In genomic region chr21:42468511-42469131, GRCh38 we compare ENCODE assay signal across 18 cellular contexts. TPM values are rescaled to one million over a fixed set of nuclear protein-coding genes. Genes with fewer than 3 reads are reported as not detected.
DNase-seq lines count a peak whose midpoint lies in the region; ATAC-seq, FAIRE-seq and TF ChIP-seq lines count a peak whose summit lies in the region.
"Had no signal": no experiment of that assay in that cellular context is flagged by ENCODE, and none has a peak within 500 bp of the region (broad histone marks: within the 10 kb centered on the region; RNA-seq: fewer than 3 reads in every experiment).

No MANE protein-coding gene starts in this region.

- no peak overlapping the region for H3K4me3 Mint-ChIP-seq in astrocyte (ENCODE audit: unreplicated experiment)
- H3K4me3 Mint-ChIP-seq: B cell, neural progenitor cell had no signal

- H3K4me3 ChIP-seq in LNCaP clone FGC (ENCODE audit: low read depth, low read length) (no peak overlapping the region), astrocyte (ENCODE audit: insufficient read depth, low read depth, low read length) (no peak overlapping the region), prostate gland (no peak overlapping the region), kidney (ENCODE audit: low read length in 2 of 2) (no peak overlapping the region)
- H3K4me3 ChIP-seq in effector memory CD4-positive, alpha-beta T cell (ENCODE audit: insufficient read depth, low read depth, low read length, poor library complexity, severe bottlenecking), result no peak overlapping the region
- H3K4me3 ChIP-seq: neural progenitor cell, upper lobe of left lung had no signal

- no peak for TF ChIP-seq POLR2A in prostate gland (IDR thresholded peaks at IDR 0.05)

- no peak for FAIRE-seq in astrocyte (lab: Jason Lieb, UNC)
- FAIRE-seq in kidney (lab: Jason Lieb, UNC), result no peak

- H3K27ac ChIP-seq in astrocyte (ENCODE audit: low read depth, low read length) (no peak overlapping the region), prostate gland (peak overlapping the region; percentile 58 to 71), kidney (ENCODE audit: low read depth in 2 of 2, low read length in 2 of 2) (peak overlapping the region in 1 of 2 donors; percentile 28)
- H3K27ac ChIP-seq in effector memory CD4-positive, alpha-beta T cell (ENCODE audit: insufficient read depth, low read length, poor library complexity, severe bottlenecking), result no peak overlapping the region
- H3K27ac ChIP-seq: neural progenitor cell, upper lobe of left lung had no signal

- H3K4me1 Mint-ChIP-seq in astrocyte (ENCODE audit: low read depth, unreplicated experiment), result peaks cover 13% of the 10 kb centered on the region

- no peak for ATAC-seq in SK-N-SH treated with all-trans-retinoic acid at 6 μM for 48 hours
- ATAC-seq: sciatic nerve had no signal

- H2AFZ ChIP-seq in astrocyte (ENCODE audit: low read depth, low read length), result no peak overlapping the region
- H2AFZ ChIP-seq: neural progenitor cell had no signal

- no peak for TF ChIP-seq CTCF in LNCaP clone FGC (IDR thresholded peaks at IDR 0.05; ENCODE audit: control insufficient read depth, extremely low read depth, insufficient read depth)
- TF ChIP-seq CTCF in astrocyte (IDR thresholded peaks at IDR 0.05; ENCODE audit: insufficient read depth, low read depth, low read length), result no peak
- no peak for TF ChIP-seq CTCF in prostate gland (IDR thresholded peaks at IDR 0.05)
- TF ChIP-seq CTCF in kidney (IDR thresholded peaks at IDR 0.05; ENCODE audit: borderline replicate concordance, extremely low read depth, insufficient read depth), result no peak

- DNase-seq in EH (ENCODE audit: low read depth) (peak; percentile 1), LNCaP clone FGC (ENCODE audit: low read depth) (peak; percentile 88), astrocyte (ENCODE audit: low read depth) (peak; percentile 20), prostate gland (ENCODE audit: low spot score) (peak; percentile 73), kidney (no peak)
- DNase-seq in effector memory CD4-positive, alpha-beta T cell, result no peak
- no peak for DNase-seq in effector CD4-positive, alpha-beta T cell
- DNase-seq: DMS79 treated with DMSO at 0.1 percent for 48 hours; foreskin fibroblast; NCI-H1694; stimulated activated CD4-positive, alpha-beta T cell treated with anti-CD3 and anti-CD28 coated beads, Interleukin-4, amount 100 ng/mL, for 4 hours had no signal

- H3K27me3 Mint-ChIP-seq in astrocyte (ENCODE audit: low read depth, unreplicated experiment), result peaks cover 10% of the 10 kb centered on the region

- H3K27me3 ChIP-seq in astrocyte (ENCODE audit: insufficient read depth, low read length) (peaks cover 2% of the 10 kb centered on the region), prostate gland (replicated peaks; ENCODE audit: insufficient read depth) (no peaks in the 10 kb centered on the region)
- H3K27me3 ChIP-seq in effector memory CD4-positive, alpha-beta T cell (replicated peaks; ENCODE audit: control insufficient read depth, insufficient read depth, low read length, poor library complexity, severe bottlenecking), result no peaks in the 10 kb centered on the region
- H3K27me3 ChIP-seq: neural progenitor cell, upper lobe of left lung had no signal

- intact Hi-C loops in prostate gland (cut with DNase I), result no loop called here
- intact Hi-C loops in kidney (cut with DNase I), result no loop called here

- H3K27ac Mint-ChIP-seq in astrocyte (ENCODE audit: unreplicated experiment), result no peak overlapping the region
- H3K27ac Mint-ChIP-seq: activated naive CD4-positive, alpha-beta T cell treated with anti-CD3 and anti-CD28 coated beads, Interleukin-2, amount 50 U/mL, for 72 hours; B cell; neural progenitor cell had no signal

- no peaks in the 10 kb centered on the region for H3K9me3 ChIP-seq in astrocyte (ENCODE audit: insufficient read depth, low read depth, low read length)
- no peaks in the 10 kb centered on the region for H3K9me3 ChIP-seq in prostate gland
- no peaks in the 10 kb centered on the region for H3K9me3 ChIP-seq in effector memory CD4-positive, alpha-beta T cell (ENCODE audit: control insufficient read depth, low read length)
- H3K9me3 ChIP-seq in kidney (ENCODE audit: control insufficient read depth in 1 of 2, low read length in 2 of 2), result no peaks in the 10 kb centered on the region
- H3K9me3 ChIP-seq: upper lobe of left lung had no signal

- no peaks in the 10 kb centered on the region for H4K20me1 ChIP-seq in astrocyte (ENCODE audit: insufficient read depth, low read length)

- no peak overlapping the region for H3K9ac ChIP-seq in astrocyte (ENCODE audit: low read length)
- H3K9ac ChIP-seq in kidney (ENCODE audit: low read length in 2 of 2), result no peak overlapping the region
- H3K9ac ChIP-seq: neural progenitor cell had no signal

- H3K4me2 ChIP-seq in astrocyte (ENCODE audit: low read length), result no peak overlapping the region
- H3K4me2 ChIP-seq: neural progenitor cell had no signal

- H3K79me2 ChIP-seq in astrocyte (ENCODE audit: insufficient read depth, low read length), result no peaks in the 10 kb centered on the region

- 13% methylated on average over 6 of the region's 6 CpGs for WGBS in prostate gland

- H3K4me1 ChIP-seq in astrocyte (ENCODE audit: insufficient read depth, low read length) (no peaks in the 10 kb centered on the region), prostate gland (replicated peaks) (peaks cover 15% of the 10 kb centered on the region), kidney (ENCODE audit: control insufficient read depth in 1 of 2, insufficient read depth in 1 of 2, low read depth in 1 of 2, low read length in 2 of 2) (peaks cover 9 to 10% of the 10 kb centered on the region in 2 donors)
- peaks cover 20% of the 10 kb centered on the region for H3K4me1 ChIP-seq in effector memory CD4-positive, alpha-beta T cell (ENCODE audit: control insufficient read depth, insufficient read depth, low read length, poor library complexity, severe bottlenecking)
- H3K4me1 ChIP-seq: neural progenitor cell had no signal

- H3K9me3 Mint-ChIP-seq in astrocyte (ENCODE audit: unreplicated experiment), result no peaks in the 10 kb centered on the region
- H3K9me3 Mint-ChIP-seq: neural progenitor cell had no signal

- H3K36me3 Mint-ChIP-seq in astrocyte (ENCODE audit: low read depth, unreplicated experiment), result no peaks in the 10 kb centered on the region
- H3K36me3 Mint-ChIP-seq: neural progenitor cell had no signal

- no peaks in the 10 kb centered on the region for H3K36me3 ChIP-seq in astrocyte (ENCODE audit: insufficient read depth, low read length)
- H3K36me3 ChIP-seq in prostate gland, result no peaks in the 10 kb centered on the region
- H3K36me3 ChIP-seq in effector memory CD4-positive, alpha-beta T cell (ENCODE audit: control insufficient read depth, insufficient read depth, low read length), result no peaks in the 10 kb centered on the region
- H3K36me3 ChIP-seq in kidney (ENCODE audit: control insufficient read depth in 1 of 2, insufficient read depth in 2 of 2, low read length in 2 of 2), result no peaks in the 10 kb centered on the region
- H3K36me3 ChIP-seq: neural progenitor cell, upper lobe of left lung had no signal

TF ChIP-seq in SK-N-SH treated with all-trans-retinoic acid at 6 μM for 48 hours, 23 proteins besides CTCF, POLR2A, EP300 and RAD21:
- TF ChIP-seq ZFP30 (CRISPR knock-in tag; IDR thresholded peaks at IDR 0.05) (no peak), ESRRG (CRISPR knock-in tag; IDR thresholded peaks at IDR 0.05) (no peak), ZNF70 (CRISPR knock-in tag; IDR thresholded peaks at IDR 0.05) (no peak), CSDC2 (CRISPR knock-in tag; IDR thresholded peaks at IDR 0.05) (no peak), ZNF565 (CRISPR knock-in tag; conservative IDR thresholded peaks at IDR 0.05; ENCODE audit: low read depth) (no peak), BACH2 (CRISPR knock-in tag; IDR thresholded peaks at IDR 0.05; ENCODE audit: borderline replicate concordance) (no peak), ZC3H10 (CRISPR knock-in tag; IDR thresholded peaks at IDR 0.05) (no peak), POU6F1 (CRISPR knock-in tag; IDR thresholded peaks at IDR 0.05; ENCODE audit: borderline replicate concordance, low read depth) (no peak), ZNF8 (CRISPR knock-in tag; IDR thresholded peaks at IDR 0.05) (no peak)

RNA-seq across cellular contexts. Expression of gene RSPH1, which starts 27.4 kb away (rescaled TPM):
- total RNA-seq in astrocyte (0.43 TPM in 1 of 2 replicates, not detected in the other), prostate gland (1 to 10 TPM; 1.6 to 2.6 TPM), kidney (12.0 TPM)
- 13.0 TPM for polyA plus RNA-seq in kidney (ENCODE audit: insufficient read depth, low read depth, low replicate concordance)
- total RNA-seq: lung microvascular endothelial cell had no signal

RNA-seq across cellular contexts. Expression of gene SLC37A1, which starts 45.0 kb away (rescaled TPM):
- total RNA-seq in astrocyte (5.8 and 6.9 TPM in 2 replicates), prostate gland (10 to 100 TPM; 44.2 to 49.6 TPM), kidney (21.8 TPM)
- 3.4 TPM for polyA plus RNA-seq in kidney (ENCODE audit: insufficient read depth, low read depth, low replicate concordance)

Comparison
In these comparisons a context has a peak if more than half of its experiments do, and no peak if none do; other contexts are left out.
1. DNase-seq: peak in EH (single experiment), LNCaP clone FGC (single experiment), astrocyte (single experiment) and prostate gland (single experiment); none in effector memory CD4-positive, alpha-beta T cell (0 of 3), effector CD4-positive, alpha-beta T cell (single experiment) and kidney (single experiment).
2. H3K27ac ChIP-seq: peak in prostate gland (2 of 2); none in astrocyte (single experiment) and effector memory CD4-positive, alpha-beta T cell (single experiment).